26 cellular contexts compared by ENCODE assay signal in genomic region chr6:128963561-128963960, GRCh38.
DNase-seq lines count a peak whose midpoint lies in the region; ATAC-seq and TF ChIP-seq lines count a peak whose summit lies in the region.
"Had no signal": no experiment of that assay in that cellular context is flagged by ENCODE, and none has a peak within 500 bp of the region (broad histone marks: within the 10 kb centered on the region; RNA-seq: fewer than 3 reads in every experiment).

No MANE protein-coding gene starts in this region.

- dilution Hi-C loops in mammary epithelial cell (cut with HindIII; ENCODE audit: low sequenced_read_pairs), result no loop called here

- H4K20me1 ChIP-seq in mammary epithelial cell (ENCODE audit: insufficient read depth, low read length), result no peaks in the 10 kb centered on the region

- 28 to 35% (median 35%) methylated on average over 2 of the region's 2 CpGs for WGBS in psoas muscle, 3 donors
- WGBS in mammary epithelial cell (ENCODE audit: low coverage, missing lambda C conversion rate), result 0% methylated on average over 2 of the region's 2 CpGs

- DNase-seq in AG08395 (ENCODE audit: low spot score), result peak; percentile 36
- peak; percentile 65 for DNase-seq in HCEC 1CT
- peak; percentile 27 for DNase-seq in astrocyte of the spinal cord (ENCODE audit: low read depth, low spot score)
- peak; percentile 12 for DNase-seq in left kidney (ENCODE audit: low read depth, low spot score)
- no peak for DNase-seq in stimulated activated naive CD8-positive, alpha-beta T cell treated with anti-CD3 and anti-CD28 coated beads, Interleukin-15, amount 100 ng/mL, for 72 hours
- no peak for DNase-seq in psoas muscle
- DNase-seq in mammary epithelial cell, result no peak
- no peak for DNase-seq in activated T-helper 2 cell treated with anti-CD3 and anti-CD28 coated beads, Interferon-gamma antibody, Interleukin-2, Interleukin-4, amounts not matched to agents 10 μg/mL and 5 μg/mL and 100 μg/mL, durations not matched to agents 14 hours and 24 hours and 36 hours (ENCODE audit: low spot score)
- DNase-seq: activated CD4-positive, alpha-beta T cell treated with anti-CD3 and anti-CD28 coated beads for 48 hours; activated T-cell treated with anti-CD3 and anti-CD28 coated beads, Interleukin-2, amount 50 U/mL, for 1 hour; CD4-positive, CD25-positive, alpha-beta regulatory T cell; effector CD8-positive, alpha-beta T cell; left ventricle myocardium superior; MG63; midbrain; naive thymus-derived CD8-positive, alpha-beta T cell; NCI-H226; NCI-H748 treated with DMSO at 0.1 percent for 48 hours; occipital lobe; stomach; SW 1271; T1000; thyroid gland; WERI-Rb-1 had no signal

- intact Hi-C loops in psoas muscle (cut with DNase I) (no loop called here), mammary epithelial cell (cut with micrococcal nuclease) (no loop called here)
- intact Hi-C loops in activated T-helper 2 cell treated with anti-CD3 and anti-CD28 coated beads, Interferon-gamma antibody, Interleukin-2, Interleukin-4, amounts not matched to agents 10 μg/mL and 5 μg/mL and 100 μg/mL, durations not matched to agents 14 hours and 24 hours and 36 hours (cut with micrococcal nuclease), result no loop called here

- no TSS peak for BruUV-seq in mammary epithelial cell (replicated peaks; lab: Mats Ljungman, UMichigan)

- no peaks in the 10 kb centered on the region for H3K9me3 ChIP-seq in psoas muscle
- no peaks in the 10 kb centered on the region for H3K9me3 ChIP-seq in mammary epithelial cell (replicated peaks; ENCODE audit: insufficient read depth, low read length)
- H3K9me3 ChIP-seq: breast epithelium, MG63, stomach, thyroid gland had no signal

- no peaks in the 10 kb centered on the region for H3K4me1 Mint-ChIP-seq in stimulated activated naive CD8-positive, alpha-beta T cell treated with anti-CD3 and anti-CD28 coated beads, Interleukin-15, amount 100 ng/mL, for 72 hours
- H3K4me1 Mint-ChIP-seq in activated T-helper 2 cell treated with anti-CD3 and anti-CD28 coated beads, Interferon-gamma antibody, Interleukin-2, Interleukin-4, amounts not matched to agents 10 μg/mL and 5 μg/mL and 100 μg/mL, durations not matched to agents 14 hours and 24 hours and 36 hours (ENCODE audit: low read depth), result no peaks in the 10 kb centered on the region
- H3K4me1 Mint-ChIP-seq: CD4-positive, CD25-positive, alpha-beta regulatory T cell; naive thymus-derived CD8-positive, alpha-beta T cell had no signal

- H2AFZ ChIP-seq in mammary epithelial cell (ENCODE audit: low read depth, low read length), result no peak overlapping the region

- no peak overlapping the region for H3K9ac ChIP-seq in mammary epithelial cell (ENCODE audit: insufficient read depth, low read length)

- CTCF ChIA-PET in mammary epithelial cell (lab: Charles Lee; ENCODE audit: low non-redundant PET), result interaction anchor here (0.6 kb wide), 1 partner anchor 170 kb away, joined by 4 read pairs; no protein-coding TSS in a partner anchor

- no peaks in the 10 kb centered on the region for H3K9me3 Mint-ChIP-seq in stimulated activated naive CD8-positive, alpha-beta T cell treated with anti-CD3 and anti-CD28 coated beads, Interleukin-15, amount 100 ng/mL, for 72 hours
- H3K9me3 Mint-ChIP-seq in activated T-helper 2 cell treated with anti-CD3 and anti-CD28 coated beads, Interferon-gamma antibody, Interleukin-2, Interleukin-4, amounts not matched to agents 10 μg/mL and 5 μg/mL and 100 μg/mL, durations not matched to agents 14 hours and 24 hours and 36 hours, result no peaks in the 10 kb centered on the region
- H3K9me3 Mint-ChIP-seq: naive thymus-derived CD8-positive, alpha-beta T cell had no signal

- H3K27ac Mint-ChIP-seq in stimulated activated naive CD8-positive, alpha-beta T cell treated with anti-CD3 and anti-CD28 coated beads, Interleukin-15, amount 100 ng/mL, for 72 hours, result no peak overlapping the region
- H3K27ac Mint-ChIP-seq in activated T-helper 2 cell treated with anti-CD3 and anti-CD28 coated beads, Interferon-gamma antibody, Interleukin-2, Interleukin-4, amounts not matched to agents 10 μg/mL and 5 μg/mL and 100 μg/mL, durations not matched to agents 14 hours and 24 hours and 36 hours, result no peak overlapping the region
- H3K27ac Mint-ChIP-seq: CD4-positive, CD25-positive, alpha-beta regulatory T cell; naive thymus-derived CD8-positive, alpha-beta T cell had no signal

- no peaks in the 10 kb centered on the region for H3K27me3 Mint-ChIP-seq in stimulated activated naive CD8-positive, alpha-beta T cell treated with anti-CD3 and anti-CD28 coated beads, Interleukin-15, amount 100 ng/mL, for 72 hours
- no peaks in the 10 kb centered on the region for H3K27me3 Mint-ChIP-seq in activated T-helper 2 cell treated with anti-CD3 and anti-CD28 coated beads, Interferon-gamma antibody, Interleukin-2, Interleukin-4, amounts not matched to agents 10 μg/mL and 5 μg/mL and 100 μg/mL, durations not matched to agents 14 hours and 24 hours and 36 hours (ENCODE audit: low read depth)
- H3K27me3 Mint-ChIP-seq: CD4-positive, CD25-positive, alpha-beta regulatory T cell had no signal

- H3K36me3 Mint-ChIP-seq in activated T-helper 2 cell treated with anti-CD3 and anti-CD28 coated beads, Interferon-gamma antibody, Interleukin-2, Interleukin-4, amounts not matched to agents 10 μg/mL and 5 μg/mL and 100 μg/mL, durations not matched to agents 14 hours and 24 hours and 36 hours (ENCODE audit: low read depth), result no peaks in the 10 kb centered on the region
- H3K36me3 Mint-ChIP-seq: CD4-positive, CD25-positive, alpha-beta regulatory T cell; naive thymus-derived CD8-positive, alpha-beta T cell had no signal

- H3K4me1 ChIP-seq in psoas muscle (no peaks in the 10 kb centered on the region), mammary epithelial cell (ENCODE audit: insufficient read depth, low read length) (no peaks in the 10 kb centered on the region)
- H3K4me1 ChIP-seq: breast epithelium, thyroid gland had no signal

- H3K27me3 ChIP-seq in psoas muscle (ENCODE audit: insufficient read depth in 3 of 3, low read length in 2 of 3) (no peaks in the 10 kb centered on the region), mammary epithelial cell (ENCODE audit: insufficient read depth, low read length) (no peaks in the 10 kb centered on the region)
- H3K27me3 ChIP-seq: breast epithelium, MG63, stomach, thyroid gland had no signal

- H3K36me3 ChIP-seq in psoas muscle (ENCODE audit: insufficient read depth in 1 of 2, low read depth in 1 of 2) (no peaks in the 10 kb centered on the region), mammary epithelial cell (ENCODE audit: insufficient read depth, low read length) (no peaks in the 10 kb centered on the region)
- H3K36me3 ChIP-seq: breast epithelium, MG63, stomach, thyroid gland, WERI-Rb-1 had no signal

- ATAC-seq in stimulated activated naive CD8-positive, alpha-beta T cell treated with anti-CD3 and anti-CD28 coated beads, Interleukin-15, amount 100 ng/mL, for 72 hours, result no peak
- no peak for ATAC-seq in psoas muscle
- ATAC-seq: esophagus mucosa; left ventricle myocardium superior; naive thymus-derived CD8-positive, alpha-beta T cell had no signal

- in situ Hi-C loops in astrocyte of the spinal cord (cut with HindIII; ENCODE audit: low sequenced_read_pairs), result no loop called here
- in situ Hi-C loops in mammary epithelial cell (cut with MboI; ENCODE audit: low sequenced_read_pairs in 2 of 2), result no loop called here

- H3K4me3 ChIP-seq in astrocyte of the spinal cord (ENCODE audit: low read depth, low read length), result no peak overlapping the region
- no peak overlapping the region for H3K4me3 ChIP-seq in psoas muscle
- no peak overlapping the region for H3K4me3 ChIP-seq in mammary epithelial cell (replicated peaks in 1 of 3; ENCODE audit: insufficient read depth in 1 of 3, low read depth in 2 of 3, low read length in 3 of 3)
- H3K4me3 ChIP-seq: breast epithelium, MG63, stomach, thyroid gland had no signal

- no peaks in the 10 kb centered on the region for H3K79me2 ChIP-seq in mammary epithelial cell (ENCODE audit: insufficient read depth, low read length)

- TF ChIP-seq CTCF in astrocyte of the spinal cord (IDR thresholded peaks at IDR 0.05; ENCODE audit: low read depth, low read length) (no peak), psoas muscle (IDR thresholded peaks at IDR 0.05) (no peak), mammary epithelial cell (conservative IDR thresholded peaks at IDR 0.05 in 1 of 2, IDR thresholded peaks at IDR 0.05 in 1 of 2; ENCODE audit: extremely low read depth in 1 of 2, insufficient read depth in 1 of 2, low read depth in 1 of 2, low read length in 2 of 2) (no peak)

- H3K4me2 ChIP-seq in mammary epithelial cell (ENCODE audit: insufficient read depth, low read depth, low read length), result no peak overlapping the region

- no peak overlapping the region for H3K4me3 Mint-ChIP-seq in stimulated activated naive CD8-positive, alpha-beta T cell treated with anti-CD3 and anti-CD28 coated beads, Interleukin-15, amount 100 ng/mL, for 72 hours
- H3K4me3 Mint-ChIP-seq in activated T-helper 2 cell treated with anti-CD3 and anti-CD28 coated beads, Interferon-gamma antibody, Interleukin-2, Interleukin-4, amounts not matched to agents 10 μg/mL and 5 μg/mL and 100 μg/mL, durations not matched to agents 14 hours and 24 hours and 36 hours (ENCODE audit: low read depth), result no peak overlapping the region
- H3K4me3 Mint-ChIP-seq: CD4-positive, CD25-positive, alpha-beta regulatory T cell; naive thymus-derived CD8-positive, alpha-beta T cell had no signal

- no peak overlapping the region for H3K27ac ChIP-seq in psoas muscle
- no peak overlapping the region for H3K27ac ChIP-seq in mammary epithelial cell (ENCODE audit: insufficient read depth, low read depth, low read length)
- H3K27ac ChIP-seq: breast epithelium, stomach, thyroid gland, WERI-Rb-1 had no signal

Comparison
In these comparisons a context has a peak if more than half of its experiments do, and no peak if none do; other contexts are left out.
1. DNase-seq: peak in AG08395 (single experiment), HCEC 1CT (single experiment), astrocyte of the spinal cord (single experiment) and left kidney (single experiment); none in stimulated activated naive CD8-positive, alpha-beta T cell treated with anti-CD3 and anti-CD28 coated beads, Interleukin-15, amount 100 ng/mL, for 72 hours (0 of 2), psoas muscle (0 of 2), mammary epithelial cell (single experiment) and activated T-helper 2 cell treated with anti-CD3 and anti-CD28 coated beads, Interferon-gamma antibody, Interleukin-2, Interleukin-4, amounts not matched to agents 10 μg/mL and 5 μg/mL and 100 μg/mL, durations not matched to agents 14 hours and 24 hours and 36 hours (single experiment).